Comparison of ENCODE assay signal across 1 cellular context in genomic region chr6:89122625-89123024, GRCh38.
TF ChIP-seq lines count a peak whose summit lies in the region.

No MANE protein-coding gene starts in this region.

TF ChIP-seq in H1, 55 proteins besides CTCF, POLR2A, EP300 and RAD21:
- TF ChIP-seq HDAC6 (IDR thresholded peaks at IDR 0.05; ENCODE audit: low read depth, low read length) (no peak), KDM4A (IDR thresholded peaks at IDR 0.05; ENCODE audit: low read depth, low read length, severe bottlenecking) (no peak), RXRA (IDR thresholded peaks at IDR 0.05; ENCODE audit: insufficient read depth, low read depth, low read length) (no peak), NANOG (IDR thresholded peaks at IDR 0.05; ENCODE audit: insufficient read depth, low read depth, low read length, poor library complexity, severe bottlenecking) (no peak), SIRT6 (IDR thresholded peaks at IDR 0.05; ENCODE audit: low read length) (no peak), SAP30 (IDR thresholded peaks at IDR 0.05; ENCODE audit: insufficient read depth, insufficient replicate concordance, low read length) (no peak)
TF ChIP-seq in H1: peak in this region for 0.
